ENCODE assay signal across 8 cellular contexts in the genomic region with DNA sequence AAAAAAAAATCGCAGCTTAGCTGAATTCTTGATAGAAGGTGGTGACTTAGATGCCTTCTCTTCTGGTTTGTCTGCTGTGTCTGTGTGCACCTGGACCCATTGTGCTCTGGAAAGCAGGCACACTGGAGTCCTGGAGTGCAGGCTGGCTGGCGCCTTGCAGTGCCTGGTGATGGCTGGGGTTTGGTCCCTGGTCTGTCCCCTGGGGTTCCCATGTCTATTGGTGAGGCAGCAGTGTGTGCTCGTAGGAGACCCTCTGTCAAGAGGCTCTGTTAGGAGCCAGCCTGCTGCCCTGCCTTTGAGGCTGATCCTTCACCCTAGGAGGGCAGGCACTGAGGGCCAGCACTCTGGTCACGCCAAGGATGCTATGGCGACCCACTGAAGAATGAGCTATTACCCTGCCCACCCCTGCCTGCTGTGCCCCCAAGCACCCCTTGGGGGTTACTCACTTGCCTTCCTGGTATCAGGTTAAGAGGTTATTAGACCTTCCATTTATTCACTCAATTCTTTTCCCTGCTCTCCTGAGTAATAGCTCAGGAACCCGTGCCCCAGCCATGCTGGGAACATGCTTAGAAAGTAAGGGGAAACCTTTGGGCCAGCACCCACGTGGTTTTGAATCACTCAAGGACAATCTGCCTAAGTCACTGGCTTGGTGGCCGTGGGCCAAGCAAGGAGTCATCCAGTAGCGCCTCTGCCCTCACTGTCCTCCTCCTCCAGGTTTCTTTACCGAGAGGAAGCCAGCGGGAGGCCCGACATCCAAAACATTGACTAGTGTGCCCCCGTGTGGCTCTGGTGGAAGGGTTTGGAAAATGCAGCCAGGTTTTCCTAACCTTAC.
DNase-seq lines count a peak whose midpoint lies in the region; ATAC-seq and TF ChIP-seq lines count a peak whose summit lies in the region.

No MANE protein-coding gene starts in this region.

- ATAC-seq in GM18868 (IDR thresholded peaks at IDR 0.05; ENCODE audit: unreplicated experiment) (peak; percentile 57), PC-3 (peak; percentile 62)

- CTCF ChIA-PET in AG04449 (lab: Yijun Ruan, JAX) (interaction anchor here (0.6 to 7.0 kb wide), 31 partner anchors 8 to 420 kb away, joined by 3 to 72 read pairs (median 4); a partner anchor contains a TSS), PC-3 (lab: Charles Lee) (interaction anchor here (0.5 to 1.5 kb wide), 6 partner anchors 132 to 754 kb away, joined by 3 to 12 read pairs (median 4); a partner anchor contains a TSS)

- H3K4me1 ChIP-seq in PC-3 (ENCODE audit: insufficient read depth, low read length) (peaks cover 42% of the 10 kb centered on the region), vagina (peaks cover 35% of the 10 kb centered on the region)

- TF ChIP-seq POLR2A in vagina (IDR thresholded peaks at IDR 0.05), result no peak

- no peaks in the 10 kb centered on the region for H3K27me3 Mint-ChIP-seq in osteocyte (ENCODE audit: unreplicated experiment)

- peak; percentile 81 for TF ChIP-seq CTCF in AG04449 (IDR thresholded peaks at IDR 0.05; ENCODE audit: insufficient read depth, low read length, missing control alignments)
- peak; percentile 55; the same call in 1 of the 2 replicates for TF ChIP-seq CTCF in LNCAP (IDR thresholded peaks at IDR 0.05)
- peak; percentile 87 for TF ChIP-seq CTCF in PC-3 (conservative IDR thresholded peaks at IDR 0.05; ENCODE audit: low read depth, low read length)
- TF ChIP-seq CTCF in osteocyte (IDR thresholded peaks at IDR 0.05), result peak; percentile 89
- peak; percentile 43 to 86 (median 75) for TF ChIP-seq CTCF in vagina (IDR thresholded peaks at IDR 0.05)

- no peaks in the 10 kb centered on the region for H3K9me3 Mint-ChIP-seq in osteocyte (ENCODE audit: unreplicated experiment)

- peaks cover 42% of the 10 kb centered on the region for H3K4me1 Mint-ChIP-seq in osteocyte (ENCODE audit: unreplicated experiment)

- H3K4me3 Mint-ChIP-seq in osteocyte (ENCODE audit: unreplicated experiment), result peak overlapping the region; percentile 33

- H3K36me3 ChIP-seq in PC-3 (ENCODE audit: low read depth, low read length) (no peaks in the 10 kb centered on the region), vagina (no peaks in the 10 kb centered on the region)

- H3K9me2 ChIP-seq in PC-3 (replicated peaks; ENCODE audit: low read length), result no peaks in the 10 kb centered on the region

- H3K36me3 Mint-ChIP-seq in osteocyte (ENCODE audit: unreplicated experiment), result no peaks in the 10 kb centered on the region

- DNase-seq in AG04449 (ENCODE audit: low read depth, low spot score), result peak; percentile 91
- DNase-seq in PC-3, result peak; percentile 99
- DNase-seq in activated naive CD4-positive, alpha-beta T cell treated with Interleukin-2 at 50 U/mL for 16 hours, result peak; percentile 13
- peak; percentile 81 for DNase-seq in glomerular endothelial cell (ENCODE audit: extremely low read depth, low read depth, low spot score)
- DNase-seq in osteocyte (ENCODE audit: extremely low spot score, unreplicated experiment), result peak; percentile 93
- peak in 1 of 2 donors; percentile 97 for DNase-seq in vagina (ENCODE audit: extremely low spot score in 2 of 2)

- POLR2A ChIA-PET in AG04449 (lab: Yijun Ruan, JAX), result interaction anchor here (0.7 to 1.1 kb wide), 3 partner anchors 84 to 286 kb away, joined by 3 to 7 read pairs (median 3); no protein-coding TSS in a partner anchor
- POLR2A ChIA-PET in PC-3 (lab: Charles Lee; ENCODE audit: unreplicated experiment), result interaction anchor here (0.5 kb wide), 1 partner anchor 57 kb away, joined by 6 read pairs; no protein-coding TSS in a partner anchor

- H3K4me3 ChIP-seq in AG04449 (ENCODE audit: low read depth, low read length), result no peak overlapping the region
- H3K4me3 ChIP-seq in PC-3 (ENCODE audit: low read length), result no peak overlapping the region
- H3K4me3 ChIP-seq in vagina, result no peak overlapping the region

- H3K9me3 ChIP-seq in PC-3 (ENCODE audit: low read length) (no peaks in the 10 kb centered on the region), vagina (no peaks in the 10 kb centered on the region)

- no TSS peak for BruUV-seq in PC-3 (replicated peaks; lab: Mats Ljungman, UMichigan)

- H3K27ac ChIP-seq in PC-3 (ENCODE audit: low read length) (peak overlapping the region; percentile 67), vagina (peak overlapping the region; percentile 73)

- peak overlapping the region; percentile 84 for H3K27ac Mint-ChIP-seq in osteocyte (ENCODE audit: unreplicated experiment)

- peak overlapping the region; percentile 50 for H3K4me2 ChIP-seq in PC-3 (ENCODE audit: low read length)

- H3K79me2 ChIP-seq in PC-3 (ENCODE audit: low read length), result no peaks in the 10 kb centered on the region

- peaks cover 8% of the 10 kb centered on the region for H3F3A ChIP-seq in PC-3 (ENCODE audit: low read length, unreplicated experiment)

- H3K27me3 ChIP-seq in PC-3 (ENCODE audit: low read length), result no peaks in the 10 kb centered on the region
- H3K27me3 ChIP-seq in vagina, result no peaks in the 10 kb centered on the region

- H2AFZ ChIP-seq in PC-3 (ENCODE audit: low read length), result no peak overlapping the region

- H4K20me1 ChIP-seq in PC-3 (ENCODE audit: low read length), result no peaks in the 10 kb centered on the region

- intact Hi-C loops in PC-3 (cut with micrococcal nuclease), result loop anchor here (1.0 kb wide), 5 partner anchors 85 to 351 kb away; no protein-coding TSS in a partner anchor
- intact Hi-C loops in vagina (cut with DNase I), result loop anchor here (2.0 to 10.0 kb wide), 3 partner anchors 161 to 876 kb away; no protein-coding TSS in a partner anchor

- H3K9ac ChIP-seq in PC-3 (ENCODE audit: low read length), result peak overlapping the region; percentile 30; the same call in 1 of the 2 replicates
